In the genomic region with DNA sequence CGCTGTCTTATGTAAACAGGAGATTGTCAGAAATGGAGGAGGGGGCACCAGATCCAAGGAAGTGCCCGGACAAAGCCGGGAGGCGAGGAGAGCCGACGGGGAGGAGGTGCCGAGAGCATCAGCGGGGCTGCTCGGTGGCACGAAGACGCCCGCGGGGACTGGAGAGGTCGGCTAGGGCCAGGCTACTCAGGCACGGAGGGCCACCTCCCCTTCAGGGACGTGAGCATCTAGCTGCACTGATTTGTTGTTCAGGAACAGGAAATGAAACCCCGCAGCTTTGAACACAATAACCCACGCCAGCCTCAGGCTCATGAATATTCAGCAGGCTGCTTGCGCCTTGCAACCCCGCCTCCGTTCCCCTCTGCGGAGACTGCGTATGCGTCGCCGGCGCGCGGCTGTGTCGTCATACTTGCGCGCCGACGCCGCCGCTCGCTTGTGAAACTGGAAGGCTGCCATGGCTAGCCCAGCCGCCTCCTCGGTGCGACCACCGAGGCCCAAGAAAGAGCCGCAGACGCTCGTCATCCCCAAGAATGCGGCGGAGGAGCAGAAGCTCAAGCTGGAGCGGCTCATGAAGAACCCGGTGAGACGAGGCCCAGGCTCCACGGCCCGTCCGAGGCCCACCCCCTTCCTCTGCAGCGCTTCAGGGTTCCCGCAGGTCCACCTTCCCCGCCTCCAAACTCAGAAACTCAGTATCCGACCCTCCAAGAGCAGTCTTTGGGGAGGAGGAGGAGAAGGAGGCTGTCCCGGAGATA, we compare ENCODE assay signal across 8 cellular contexts. TPM values are rescaled to one million over a fixed set of nuclear protein-coding genes. Genes with fewer than 3 reads are reported as not detected.
DNase-seq lines count a peak whose midpoint lies in the region; ATAC-seq lines count a peak whose summit lies in the region.

A gene with protein sequence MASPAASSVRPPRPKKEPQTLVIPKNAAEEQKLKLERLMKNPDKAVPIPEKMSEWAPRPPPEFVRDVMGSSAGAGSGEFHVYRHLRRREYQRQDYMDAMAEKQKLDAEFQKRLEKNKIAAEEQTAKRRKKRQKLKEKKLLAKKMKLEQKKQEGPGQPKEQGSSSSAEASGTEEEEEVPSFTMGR (plus strand): TSS at position 406 of the 752 bp plus-strand sequence. CDS start 49 bp downstream, at position 455.

- ATAC-seq in HG02571 (IDR thresholded peaks at IDR 0.05; ENCODE audit: unreplicated experiment): peak; percentile 94

- peaks cover 19% of the 10 kb centered on the region for H3K4me1 Mint-ChIP-seq in activated naive CD4-positive, alpha-beta T cell treated with anti-CD3 and anti-CD28 coated beads for 36 hours (ENCODE audit: low read depth)

- intact Hi-C loops in activated naive CD4-positive, alpha-beta T cell treated with anti-CD3 and anti-CD28 coated beads for 36 hours (cut with micrococcal nuclease): loop anchor here (1.0 to 2.0 kb wide), 5 partner anchors 30 to 112 kb away; a partner anchor contains a TSS

- no peaks in the 10 kb centered on the region for H3K9me3 Mint-ChIP-seq in activated naive CD4-positive, alpha-beta T cell treated with anti-CD3 and anti-CD28 coated beads for 36 hours

- peak within 1 kb of the TSS; percentile 91 for H3K4me3 Mint-ChIP-seq in activated naive CD4-positive, alpha-beta T cell treated with anti-CD3 and anti-CD28 coated beads for 36 hours

- CTCF ChIA-PET in activated naive CD4-positive, alpha-beta T cell treated with anti-CD3 and anti-CD28 coated beads for 36 hours (lab: Charles Lee): interaction anchor here (0.6 to 1.4 kb wide), 7 partner anchors 9 to 117 kb away, joined by 3 to 7 read pairs (median 3); a partner anchor contains a TSS

- no peaks in the 10 kb centered on the region for H3K9me3 ChIP-seq in SK-N-MC (ENCODE audit: low read depth, low read length)

- H3K36me3 ChIP-seq in SK-N-MC (ENCODE audit: insufficient read depth, low read length): peaks cover 38% of the 10 kb centered on the region

- H3K27me3 Mint-ChIP-seq in activated naive CD4-positive, alpha-beta T cell treated with anti-CD3 and anti-CD28 coated beads for 36 hours (ENCODE audit: low read depth): no peaks in the 10 kb centered on the region

- peak within 1 kb of the TSS; percentile 96 for H3K4me3 ChIP-seq in SK-N-MC

- DNase-seq in GM04504 (ENCODE audit: low read depth): peak; percentile 81
- DNase-seq in NCI-H1048 (lab: John Stamatoyannopoulos, UW): peak; percentile 36
- peak; percentile 96 for DNase-seq in SK-N-MC (ENCODE audit: low read depth, low spot score)
- DNase-seq in activated naive CD4-positive, alpha-beta T cell treated with anti-CD3 and anti-CD28 coated beads for 36 hours: peak; percentile 91
- DNase-seq in germinal center (ENCODE audit: low spot score): peak; percentile 96
- DNase-seq in non-pigmented ciliary epithelial cell (ENCODE audit: low read depth): peak; percentile 78
- DNase-seq in substantia nigra (lab: John Stamatoyannopoulos, UW): peak; percentile 41 to 93 (median 78)

- H3K36me3 Mint-ChIP-seq in activated naive CD4-positive, alpha-beta T cell treated with anti-CD3 and anti-CD28 coated beads for 36 hours (ENCODE audit: low read depth): peaks cover 18% of the 10 kb centered on the region

- peak within 1 kb of the TSS; percentile 98 for H3K9ac ChIP-seq in SK-N-MC (ENCODE audit: insufficient read length)

- H3K27ac ChIP-seq in SK-N-MC (peak within 1 kb of the TSS; percentile 90), substantia nigra (ENCODE audit: low read depth, low read length, poor library complexity, severe bottlenecking) (peak within 1 kb of the TSS; percentile 87)

- peak within 1 kb of the TSS; percentile 88 for H3K27ac Mint-ChIP-seq in activated naive CD4-positive, alpha-beta T cell treated with anti-CD3 and anti-CD28 coated beads for 36 hours

RNA-seq across cellular contexts. Expression of the gene that starts here (rescaled TPM):
- total RNA-seq in activated naive CD4-positive, alpha-beta T cell treated with anti-CD3 and anti-CD28 coated beads for 36 hours: 10 to 100 TPM; 17.8 to 18.5 TPM

Comparison
In these comparisons a context has a peak if more than half of its experiments do, and no peak if none do; other contexts are left out.
1. Peak in every context shown above with its lines: DNase-seq, ATAC-seq, H3K4me3 ChIP-seq and H3K27ac ChIP-seq.
2. DNase-seq: peak in every context shown above with its lines; median percentile 96 in SK-N-MC; 96 in germinal center; 91 in activated naive CD4-positive, alpha-beta T cell treated with anti-CD3 and anti-CD28 coated beads for 36 hours; 81 in GM04504; 78 in non-pigmented ciliary epithelial cell; 78 in substantia nigra; 36 in NCI-H1048.